Comparison of ENCODE assay signal across 10 cellular contexts in genomic region chr11:70661763-70662501, GRCh38.
DNase-seq lines count a peak whose midpoint lies in the region; ATAC-seq and TF ChIP-seq lines count a peak whose summit lies in the region.
"Had no signal": no experiment of that assay in that cellular context is flagged by ENCODE, and none has a peak within 500 bp of the region (broad histone marks: within the 10 kb centered on the region; RNA-seq: fewer than 3 reads in every experiment).

No MANE protein-coding gene starts in this region.

- no peaks in the 10 kb centered on the region for H3K9me3 ChIP-seq in hepatocyte (ENCODE audit: low read depth)
- H3K9me3 ChIP-seq in gastrocnemius medialis: no peaks in the 10 kb centered on the region

- no peaks in the 10 kb centered on the region for H3K9me2 ChIP-seq in hepatocyte (replicated peaks; ENCODE audit: insufficient read depth)

- WGBS in hepatocyte (ENCODE audit: low lambda C conversion rate, missing lambda C conversion rate): 14% methylated on average over 34 of the region's 54 CpGs

- H3K4me3 ChIP-seq in hepatocyte (no peak overlapping the region), gastrocnemius medialis (peak overlapping the region; percentile 23 to 43 (median 40))

- no peak overlapping the region for H2AFZ ChIP-seq in hepatocyte

- DNase-seq in GM03348 (ENCODE audit: low spot score): peak; percentile 70
- DNase-seq in amygdala (lab: John Stamatoyannopoulos, UW): peak in 30 of 56 donors; percentile 14 to 62 (median 40)
- no peak for DNase-seq in hepatocyte (ENCODE audit: low spot score)
- no peak for DNase-seq in gastrocnemius medialis
- DNase-seq in T-helper 9 cell: no peak
- DNase-seq in DMS79 treated with DMSO at 0.1 percent for 48 hours (lab: John Stamatoyannopoulos, UW): no peak
- no peak for DNase-seq in HuH-7 (ENCODE audit: low spot score)
- no peak for DNase-seq in NCI-H748 (lab: John Stamatoyannopoulos, UW; ENCODE audit: unreplicated experiment)
- DNase-seq: activated T-cell treated with anti-CD3 and anti-CD28 coated beads, Interleukin-2, amount 50 U/mL, for 72 hours; KG1 had no signal

- TF ChIP-seq CTCF in hepatocyte (IDR thresholded peaks at IDR 0.05; ENCODE audit: poor library complexity) (no peak), gastrocnemius medialis (IDR thresholded peaks at IDR 0.05 in 4 of 5, conservative IDR thresholded peaks at IDR 0.05 in 1 of 5) (no peak)

- H3K4me1 ChIP-seq in hepatocyte (ENCODE audit: insufficient read depth): no peaks in the 10 kb centered on the region
- peaks cover 11 to 16% of the 10 kb centered on the region in 2 donors for H3K4me1 ChIP-seq in gastrocnemius medialis

- no peak for ATAC-seq in gastrocnemius medialis
- ATAC-seq: activated T-cell treated with anti-CD3 and anti-CD28 coated beads, Interleukin-2, amount 50 U/mL, for 72 hours had no signal

- peak overlapping the region; percentile 84 for H3K4me2 ChIP-seq in hepatocyte

- no peaks in the 10 kb centered on the region for H3K36me3 ChIP-seq in hepatocyte (replicated peaks; ENCODE audit: insufficient read depth, low read depth)
- no peaks in the 10 kb centered on the region for H3K36me3 ChIP-seq in gastrocnemius medialis

- intact Hi-C loops in gastrocnemius medialis (cut with DNase I; ENCODE audit: low total_unique reads): no loop called here

- in situ Hi-C loops in gastrocnemius medialis (cut with MboI; ENCODE audit: low sequenced_read_pairs in 4 of 4): no loop called here

- no peak overlapping the region for H3K27ac ChIP-seq in hepatocyte
- no peak overlapping the region for H3K27ac ChIP-seq in gastrocnemius medialis

- H3K27me3 ChIP-seq in hepatocyte (peaks cover 24% of the 10 kb centered on the region), gastrocnemius medialis (peaks cover 23 to 27% (median 25%) of the 10 kb centered on the region in 3 donors)

- H4K20me1 ChIP-seq in hepatocyte (ENCODE audit: insufficient read depth, poor library complexity, severe bottlenecking): no peaks in the 10 kb centered on the region

- no peaks in the 10 kb centered on the region for H3K79me2 ChIP-seq in hepatocyte

- no peak for TF ChIP-seq POLR2A in gastrocnemius medialis (IDR thresholded peaks at IDR 0.05)

Comparison
In these comparisons a context has a peak if more than half of its experiments do, and no peak if none do; other contexts are left out.
1. DNase-seq: peak in GM03348 (single experiment) and amygdala (30 of 56); none in hepatocyte (single experiment), gastrocnemius medialis (0 of 2), T-helper 9 cell (single experiment), DMS79 treated with DMSO at 0.1 percent for 48 hours (single experiment), HuH-7 (single experiment) and NCI-H748 (single experiment).